21 cellular contexts compared by ENCODE assay signal in genomic region chr18:59044855-59045254, GRCh38.
DNase-seq lines count a peak whose midpoint lies in the region; ATAC-seq, FAIRE-seq and TF ChIP-seq lines count a peak whose summit lies in the region.
"Had no signal": no experiment of that assay in that cellular context is flagged by ENCODE, and none has a peak within 500 bp of the region (broad histone marks: within the 10 kb centered on the region; RNA-seq: fewer than 3 reads in every experiment).

No MANE protein-coding gene starts in this region.

- H3K9me3 ChIP-seq in heart right ventricle (no peaks in the 10 kb centered on the region), kidney (ENCODE audit: control insufficient read depth in 1 of 2, low read length in 2 of 2) (no peaks in the 10 kb centered on the region), gastrocnemius medialis (no peaks in the 10 kb centered on the region)
- H3K9me3 ChIP-seq: BLaER1 had no signal

- no peak for TF ChIP-seq POLR2A in gastrocnemius medialis (IDR thresholded peaks at IDR 0.05)

- CTCF ChIA-PET in activated CD4-positive, alpha-beta memory T cell treated with anti-CD3 and anti-CD28 coated beads for 36 hours (lab: Charles Lee) = interaction anchor here (0.8 kb wide), 1 partner anchor 19 kb away, joined by 3 read pairs; no protein-coding TSS in a partner anchor

- H3K36me3 ChIP-seq in heart right ventricle = no peaks in the 10 kb centered on the region
- no peaks in the 10 kb centered on the region for H3K36me3 ChIP-seq in kidney (ENCODE audit: control insufficient read depth in 1 of 2, insufficient read depth in 2 of 2, low read length in 2 of 2)
- H3K36me3 ChIP-seq in gastrocnemius medialis = no peaks in the 10 kb centered on the region
- H3K36me3 ChIP-seq: BLaER1 had no signal

- H3K9me3 Mint-ChIP-seq in activated CD4-positive, alpha-beta memory T cell treated with anti-CD3 and anti-CD28 coated beads for 36 hours = no peaks in the 10 kb centered on the region
- peaks cover 6% of the 10 kb centered on the region for H3K9me3 Mint-ChIP-seq in glutamatergic neuron (ENCODE audit: unreplicated experiment)
- H3K9me3 Mint-ChIP-seq: CD14-positive monocyte; CD4-positive, alpha-beta memory T cell; GM23338; HFFc6 had no signal

- peaks cover 0 to 41% (median 14%) of the 10 kb centered on the region in 9 donors for H3K4me1 ChIP-seq in heart right ventricle
- peaks cover 2 to 5% of the 10 kb centered on the region in 2 donors for H3K4me1 ChIP-seq in kidney (ENCODE audit: control insufficient read depth in 1 of 2, insufficient read depth in 1 of 2, low read depth in 1 of 2, low read length in 2 of 2)
- peaks cover 5 to 11% of the 10 kb centered on the region in 2 donors for H3K4me1 ChIP-seq in gastrocnemius medialis
- H3K4me1 ChIP-seq: BLaER1 had no signal

- no peaks in the 10 kb centered on the region for H3K36me3 Mint-ChIP-seq in activated CD4-positive, alpha-beta memory T cell treated with anti-CD3 and anti-CD28 coated beads for 36 hours
- no peaks in the 10 kb centered on the region for H3K36me3 Mint-ChIP-seq in glutamatergic neuron (ENCODE audit: unreplicated experiment)
- H3K36me3 Mint-ChIP-seq: CD14-positive monocyte; CD4-positive, alpha-beta memory T cell had no signal

- DNase-seq in heart right ventricle (no peak), cardiac septum (ENCODE audit: low spot score) (no peak), kidney (no peak), gastrocnemius medialis (no peak), glutamatergic neuron (no peak)
- DNase-seq in activated CD4-positive, alpha-beta memory T cell treated with anti-CD3 and anti-CD28 coated beads for 36 hours = no peak
- DNase-seq: 8988T; CD4-positive, alpha-beta memory T cell; DMS153; DMS79; GDM1; H7; HFFc6 had no signal

- H3K4me1 Mint-ChIP-seq in activated CD4-positive, alpha-beta memory T cell treated with anti-CD3 and anti-CD28 coated beads for 36 hours (ENCODE audit: low read depth) = peaks cover 4% of the 10 kb centered on the region
- H3K4me1 Mint-ChIP-seq in glutamatergic neuron (ENCODE audit: low read depth, unreplicated experiment) = peaks cover 38% of the 10 kb centered on the region
- H3K4me1 Mint-ChIP-seq: CD14-positive monocyte; CD4-positive, alpha-beta memory T cell had no signal

- POLR2A ChIA-PET in activated CD4-positive, alpha-beta memory T cell treated with anti-CD3 and anti-CD28 coated beads for 36 hours (lab: Charles Lee) = no interaction called here

- H3K27me3 ChIP-seq in heart right ventricle (no peaks in the 10 kb centered on the region), gastrocnemius medialis (no peaks in the 10 kb centered on the region)
- H3K27me3 ChIP-seq: BLaER1 had no signal

- WGBS in heart right ventricle, 2 donors = 66 to 79% methylated on average over 6 of the region's 6 CpGs

- H3K27me3 Mint-ChIP-seq in activated CD4-positive, alpha-beta memory T cell treated with anti-CD3 and anti-CD28 coated beads for 36 hours = peaks cover 14% of the 10 kb centered on the region
- peaks cover 9% of the 10 kb centered on the region for H3K27me3 Mint-ChIP-seq in glutamatergic neuron (ENCODE audit: unreplicated experiment)

- no peak overlapping the region for H3K9ac ChIP-seq in kidney (ENCODE audit: low read length in 2 of 2)
- H3K9ac ChIP-seq: BLaER1 had no signal

- intact Hi-C loops in heart right ventricle (cut with DNase I) (loop anchor here in 1 of 10 donors (5.0 kb wide), 1 partner anchor 48 kb away; no protein-coding TSS in a partner anchor), cardiac septum (cut with DNase I) (no loop called here), kidney (cut with DNase I) (no loop called here), gastrocnemius medialis (cut with DNase I; ENCODE audit: low total_unique reads) (no loop called here)
- intact Hi-C loops in activated CD4-positive, alpha-beta memory T cell treated with anti-CD3 and anti-CD28 coated beads for 36 hours (cut with micrococcal nuclease) = no loop called here

- H3K4me3 ChIP-seq in heart right ventricle (no peak overlapping the region), kidney (ENCODE audit: low read length in 2 of 2) (no peak overlapping the region), gastrocnemius medialis (no peak overlapping the region)
- H3K4me3 ChIP-seq: BLaER1, GM23338 had no signal

- ATAC-seq in heart right ventricle = peak in 6 of 8 donors; percentile 11 to 70 (median 67)
- no peak for ATAC-seq in gastrocnemius medialis
- no peak for ATAC-seq in GM18867 (IDR thresholded peaks at IDR 0.05; ENCODE audit: unreplicated experiment)
- ATAC-seq: GM23338, HCT116 had no signal

- TF ChIP-seq CTCF in heart right ventricle (IDR thresholded peaks at IDR 0.05) = no peak
- no peak for TF ChIP-seq CTCF in kidney (IDR thresholded peaks at IDR 0.05; ENCODE audit: borderline replicate concordance, extremely low read depth, insufficient read depth)
- no peak for TF ChIP-seq CTCF in gastrocnemius medialis (IDR thresholded peaks at IDR 0.05 in 4 of 5, conservative IDR thresholded peaks at IDR 0.05 in 1 of 5)
- TF ChIP-seq CTCF in glutamatergic neuron (IDR thresholded peaks at IDR 0.05; ENCODE audit: partially characterized antibody, unreplicated experiment) = no peak

- no peak overlapping the region for H3K4me3 Mint-ChIP-seq in activated CD4-positive, alpha-beta memory T cell treated with anti-CD3 and anti-CD28 coated beads for 36 hours
- H3K4me3 Mint-ChIP-seq in glutamatergic neuron (ENCODE audit: unreplicated experiment) = no peak overlapping the region
- H3K4me3 Mint-ChIP-seq: CD14-positive monocyte; CD4-positive, alpha-beta memory T cell; GM23338; HFFc6 had no signal

- in situ Hi-C loops in gastrocnemius medialis (cut with MboI; ENCODE audit: low sequenced_read_pairs in 4 of 4) = loop anchor here in 1 of 4 donors (25.0 kb wide), 1 partner anchor 92 kb away; the partner anchor contains the start of gene SEC11C

- H3K27ac ChIP-seq in heart right ventricle (peak overlapping the region in 8 of 10 donors; percentile 25 to 80 (median 60)), kidney (ENCODE audit: low read depth in 2 of 2, low read length in 2 of 2) (peak overlapping the region; percentile 23 to 70), gastrocnemius medialis (peak overlapping the region in 3 of 4 donors; percentile 23 to 60 (median 46))
- H3K27ac ChIP-seq: BLaER1 had no signal

- H3K27ac Mint-ChIP-seq in activated CD4-positive, alpha-beta memory T cell treated with anti-CD3 and anti-CD28 coated beads for 36 hours = no peak overlapping the region
- no peak overlapping the region for H3K27ac Mint-ChIP-seq in glutamatergic neuron (ENCODE audit: unreplicated experiment)
- H3K27ac Mint-ChIP-seq: CD14-positive monocyte; CD4-positive, alpha-beta memory T cell; GM23338; HFFc6 had no signal

- FAIRE-seq in kidney (lab: Jason Lieb, UNC) = no peak
- FAIRE-seq: GM12892, GM18507, HTR-8/SVneo had no signal

Comparison
In these comparisons a context has a peak if more than half of its experiments do, and no peak if none do; other contexts are left out.
1. ATAC-seq: peak in heart right ventricle (6 of 8); none in gastrocnemius medialis (0 of 2) and GM18867 (single experiment).
2. Peak in every context shown above with its lines, with median percentiles within 50 percentile points of each other: H3K27ac ChIP-seq.